In the genomic region with DNA sequence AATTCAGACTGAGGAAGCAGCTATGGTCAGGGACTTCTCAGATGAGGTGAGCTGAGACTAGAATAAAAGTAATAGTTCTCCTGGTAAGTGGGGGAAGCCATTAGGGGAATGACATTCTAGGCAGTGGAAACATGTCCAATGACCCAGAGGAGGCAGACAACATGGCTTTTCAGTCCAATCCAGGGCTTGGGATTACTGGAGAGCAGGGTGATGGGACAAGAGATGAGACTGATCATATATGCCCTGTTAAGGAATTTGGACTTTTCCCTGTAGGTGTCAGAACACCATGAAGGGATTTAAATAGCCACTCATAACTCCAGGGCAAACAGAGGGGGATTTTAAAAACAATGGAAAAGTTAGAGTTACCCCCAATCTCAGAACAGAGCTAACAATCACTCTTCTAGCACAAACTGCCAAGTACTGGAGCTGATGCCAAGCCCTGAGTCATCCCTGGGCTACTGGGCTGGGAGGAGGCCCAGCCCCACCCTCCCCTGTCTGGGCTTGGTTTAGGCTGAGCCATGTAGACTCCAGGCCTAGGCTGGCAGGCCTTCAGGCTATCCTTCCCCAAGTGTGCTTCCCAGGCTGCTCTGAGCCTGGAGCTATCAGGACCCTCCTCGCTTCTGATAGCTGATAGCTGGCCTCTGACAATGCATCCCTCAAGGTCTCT, we compare ENCODE assay signal across 8 cellular contexts. TPM values are rescaled to one million over a fixed set of nuclear protein-coding genes. Genes with fewer than 3 reads are reported as not detected.
DNase-seq lines count a peak whose midpoint lies in the region; ATAC-seq and TF ChIP-seq lines count a peak whose summit lies in the region.

No MANE protein-coding gene starts in this region.

- no peaks in the 10 kb centered on the region for H3K27me3 ChIP-seq in ascending aorta

- peak; percentile 63 for ATAC-seq in stimulated activated naive CD8-positive, alpha-beta T cell treated with anti-CD3 and anti-CD28 coated beads, Interleukin-15, amount 100 ng/mL, for 72 hours
- no peak for ATAC-seq in GM18505 (IDR thresholded peaks at IDR 0.05; ENCODE audit: unreplicated experiment)
- no peak for ATAC-seq in GM21528 (IDR thresholded peaks at IDR 0.05; ENCODE audit: low FRiP score, unreplicated experiment)

- peak overlapping the region; percentile 78 to 80 for H3K27ac ChIP-seq in ascending aorta

- H3K9me3 Mint-ChIP-seq in stimulated activated naive CD8-positive, alpha-beta T cell treated with anti-CD3 and anti-CD28 coated beads, Interleukin-15, amount 100 ng/mL, for 72 hours = no peaks in the 10 kb centered on the region

- peaks cover 34% of the 10 kb centered on the region for H3K4me1 Mint-ChIP-seq in stimulated activated naive CD8-positive, alpha-beta T cell treated with anti-CD3 and anti-CD28 coated beads, Interleukin-15, amount 100 ng/mL, for 72 hours

- DNase-seq in activated effector memory CD4-positive, alpha-beta T cell treated with Interleukin-2 at 50 U/mL for 16 hours = peak; percentile 1
- DNase-seq in activated effector memory CD4-positive, alpha-beta T cell treated with anti-CD3 and anti-CD28 coated beads, Interleukin-2, amount 50 U/mL, for 16 hours = no peak
- peak; percentile 83 to 95 for DNase-seq in ascending aorta (ENCODE audit: low spot score in 2 of 2)
- peak; percentile 37 for DNase-seq in inferior parietal cortex (ENCODE audit: extremely low spot score)
- no peak for DNase-seq in stimulated activated naive CD8-positive, alpha-beta T cell treated with anti-CD3 and anti-CD28 coated beads, Interleukin-15, amount 100 ng/mL, for 72 hours
- DNase-seq in OCI-M2 (lab: John Stamatoyannopoulos, UW; ENCODE audit: unreplicated experiment) = no peak

- no peak for TF ChIP-seq CTCF in ascending aorta (IDR thresholded peaks at IDR 0.05)

- H3K27ac Mint-ChIP-seq in stimulated activated naive CD8-positive, alpha-beta T cell treated with anti-CD3 and anti-CD28 coated beads, Interleukin-15, amount 100 ng/mL, for 72 hours = peak overlapping the region in 1 of 2 donors; percentile 69

- H3K9me3 ChIP-seq in ascending aorta = no peaks in the 10 kb centered on the region

- intact Hi-C loops in ascending aorta (cut with DNase I) = loop anchor here (1.0 to 2.0 kb wide), 3 partner anchors 23 to 62 kb away; a partner anchor contains a TSS

- no peak overlapping the region for H3K4me3 Mint-ChIP-seq in stimulated activated naive CD8-positive, alpha-beta T cell treated with anti-CD3 and anti-CD28 coated beads, Interleukin-15, amount 100 ng/mL, for 72 hours

- peaks cover 0 to 29% of the 10 kb centered on the region in 2 donors for H3K4me1 ChIP-seq in ascending aorta

- no peaks in the 10 kb centered on the region for H3K36me3 ChIP-seq in ascending aorta

- H3K4me3 ChIP-seq in ascending aorta = no peak overlapping the region

- no peaks in the 10 kb centered on the region for H3K27me3 Mint-ChIP-seq in stimulated activated naive CD8-positive, alpha-beta T cell treated with anti-CD3 and anti-CD28 coated beads, Interleukin-15, amount 100 ng/mL, for 72 hours

- TF ChIP-seq POLR2A in GM18505 (IDR thresholded peaks at IDR 0.05; ENCODE audit: borderline replicate concordance, extremely low read depth, insufficient read depth, insufficient read length) = no peak

RNA-seq across cellular contexts. Expression of a gene that starts 22.7 kb away (rescaled TPM):
- 338 TPM for total RNA-seq in ascending aorta

Comparison
In these comparisons a context has a peak if more than half of its experiments do, and no peak if none do; other contexts are left out.
1. DNase-seq: peak in activated effector memory CD4-positive, alpha-beta T cell treated with Interleukin-2 at 50 U/mL for 16 hours (single experiment), ascending aorta (2 of 2) and inferior parietal cortex (single experiment); none in activated effector memory CD4-positive, alpha-beta T cell treated with anti-CD3 and anti-CD28 coated beads, Interleukin-2, amount 50 U/mL, for 16 hours (single experiment), stimulated activated naive CD8-positive, alpha-beta T cell treated with anti-CD3 and anti-CD28 coated beads, Interleukin-15, amount 100 ng/mL, for 72 hours (0 of 2) and OCI-M2 (single experiment).